In genomic region chr22:29553391-29554224, GRCh38 we compare ENCODE assay signal across 8 cellular contexts. TPM values are rescaled to one million over a fixed set of nuclear protein-coding genes. Genes with fewer than 3 reads are reported as not detected.
A peak's percentile ranks its signal among the peaks of the same experiment; 100 is the strongest.
DNase-seq lines count a peak whose midpoint lies in the region; ATAC-seq and TF ChIP-seq lines count a peak whose summit lies in the region.

Gene THOC5 (minus strand): TSS chr22:29553757. CDS start chr22:29549147, 4,610 bp downstream.

- H3K27me3 ChIP-seq in mucosa of stomach (ENCODE audit: control insufficient read depth, insufficient read depth, low read length): no peaks in the 10 kb centered on the region

- peak; percentile 96 for ATAC-seq in GM21723 (IDR thresholded peaks at IDR 0.05; ENCODE audit: unreplicated experiment)

- H3K9me3 Mint-ChIP-seq in activated T-cell treated with anti-CD3 and anti-CD28 coated beads, Interleukin-2, amount 50 U/mL, for 24 hours: no peaks in the 10 kb centered on the region

- peak within 1 kb of the TSS; percentile 98 for H3K27ac Mint-ChIP-seq in activated T-cell treated with anti-CD3 and anti-CD28 coated beads, Interleukin-2, amount 50 U/mL, for 24 hours

- H3K27me3 Mint-ChIP-seq in activated T-cell treated with anti-CD3 and anti-CD28 coated beads, Interleukin-2, amount 50 U/mL, for 24 hours: no peaks in the 10 kb centered on the region

- peaks cover 9% of the 10 kb centered on the region for H3K36me3 ChIP-seq in mucosa of stomach (ENCODE audit: control insufficient read depth, insufficient read depth, low read length)

- DNase-seq in DMS79 treated with DMSO at 0.1 percent for 48 hours (lab: John Stamatoyannopoulos, UW): peak; percentile 86
- DNase-seq in KG1 (lab: John Stamatoyannopoulos, UW): peak; percentile 83
- DNase-seq in activated T-cell treated with anti-CD3 and anti-CD28 coated beads, Interleukin-2, amount 50 U/mL, for 24 hours: peak; percentile 93
- peak; percentile 97 for DNase-seq in erythroblast (lab: John Stamatoyannopoulos, UW)
- DNase-seq in stimulated activated CD8-positive, alpha-beta memory T cell treated with anti-CD3 and anti-CD28 coated beads, Interleukin-7, amount 100 ng/mL, for 1 hour (ENCODE audit: low read depth in 2 of 2): peak; percentile 76 to 82

- peak within 1 kb of the TSS; percentile 61 for H3K4me3 ChIP-seq in mucosa of stomach (ENCODE audit: low read length)

- peaks cover 31% of the 10 kb centered on the region for H3K4me1 Mint-ChIP-seq in activated T-cell treated with anti-CD3 and anti-CD28 coated beads, Interleukin-2, amount 50 U/mL, for 24 hours (ENCODE audit: low read depth)

- no peaks in the 10 kb centered on the region for H3K9me3 ChIP-seq in mucosa of stomach (ENCODE audit: control insufficient read depth, low read length)

- peak within 1 kb of the TSS; percentile 96 for H3K4me3 Mint-ChIP-seq in activated T-cell treated with anti-CD3 and anti-CD28 coated beads, Interleukin-2, amount 50 U/mL, for 24 hours

- peaks cover 72% of the 10 kb centered on the region for H3K36me3 Mint-ChIP-seq in activated T-cell treated with anti-CD3 and anti-CD28 coated beads, Interleukin-2, amount 50 U/mL, for 24 hours (ENCODE audit: low read depth)

- peak within 1 kb of the TSS; percentile 68 for H3K9ac ChIP-seq in mucosa of stomach (ENCODE audit: low read length)

- peaks cover 6% of the 10 kb centered on the region for H3K4me1 ChIP-seq in mucosa of stomach (ENCODE audit: control insufficient read depth, insufficient read depth, low read length)

- TF ChIP-seq POLR2A in erythroblast (IDR thresholded peaks at IDR 0.05; ENCODE audit: low read length): peak; percentile 77

TF ChIP-seq in PFSK-1, 5 proteins besides CTCF, POLR2A, EP300 and RAD21:
- TF ChIP-seq SIN3A (IDR thresholded peaks at IDR 0.05; ENCODE audit: borderline replicate concordance, insufficient read depth, low read length) (peak; percentile 96; the same call in 1 of the 2 replicates), POLR2AphosphoS5 (IDR thresholded peaks at IDR 0.05; ENCODE audit: low read depth, low read length) (peak; percentile 86), TAF1 (IDR thresholded peaks at IDR 0.05; ENCODE audit: borderline replicate concordance, insufficient read depth, low read length) (0 out of 2 replicates have a peak, but pooled peaks have one; percentile 67), REST (IDR thresholded peaks at IDR 0.05; ENCODE audit: insufficient read depth in 1 of 2, low read depth in 2 of 2, low read length in 2 of 2) (peak in 1 of 2 experiments; percentile 44; a peak in 1 of 4 replicates), FOXP2 (optimal IDR thresholded peaks at IDR 0.05; ENCODE audit: borderline replicate concordance, extremely low read depth, extremely low read length, insufficient read depth) (peak; percentile 81)

RNA-seq across cellular contexts. Expression of gene THOC5, which starts in this region (rescaled TPM):
- polyA plus RNA-seq in PFSK-1 (2012; ENCODE audit: insufficient read length, low read depth): 33.8 TPM

Comparison
In these comparisons a context has a peak if more than half of its experiments do, and no peak if none do; other contexts are left out.
1. Peak in every context shown above with its lines: DNase-seq, ATAC-seq and H3K4me3 ChIP-seq.